Comparison of ENCODE assay signal across 14 cellular contexts in the genomic region with DNA sequence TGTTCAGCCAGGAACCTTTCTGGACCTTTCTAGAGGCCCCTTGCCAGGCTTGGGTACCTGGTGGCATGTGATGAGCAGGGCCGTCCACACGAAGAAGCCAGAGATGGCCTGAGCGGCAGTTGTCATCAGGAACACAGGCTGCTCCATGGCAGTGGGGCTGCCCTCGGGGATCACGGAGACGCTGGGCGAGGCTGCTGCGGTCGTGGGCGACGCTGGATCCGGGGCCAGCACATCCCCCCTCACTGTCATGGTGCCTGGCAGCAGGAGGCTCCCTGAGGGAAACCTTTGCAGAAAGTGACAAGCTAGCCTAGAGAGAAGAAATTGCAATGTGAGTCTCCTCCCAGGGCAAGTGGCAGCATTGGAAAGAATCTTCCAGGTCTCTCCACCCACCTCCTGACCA.
"Had no signal": no experiment of that assay in that cellular context is flagged by ENCODE, and none has a peak within 500 bp of the region (broad histone marks: within the 10 kb centered on the region; RNA-seq: fewer than 3 reads in every experiment).

No MANE protein-coding gene starts in this region.

- H3K27ac Mint-ChIP-seq: T-helper 2 cell treated with Interferon-gamma antibody and Interleukin-4, amounts not matched to agents 5 μg/mL and 100 μg/mL, for 36 hours had no signal

- H3K4me1 ChIP-seq: right lobe of liver had no signal

- H3K9me3 ChIP-seq: colonic mucosa, gastroesophageal sphincter, right lobe of liver had no signal

- H3K4me3 ChIP-seq: colonic mucosa, gastroesophageal sphincter, right lobe of liver had no signal

- H3K4me3 Mint-ChIP-seq: activated T-cell treated with anti-CD3 and anti-CD28 coated beads, Interleukin-2, amount 50 U/mL, for 4 hours; T-helper 2 cell treated with Interferon-gamma antibody and Interleukin-4, amounts not matched to agents 5 μg/mL and 100 μg/mL, for 36 hours had no signal

- H3K27me3 Mint-ChIP-seq: naive B cell had no signal

- H3K27ac ChIP-seq: colonic mucosa had no signal

- DNase-seq: activated CD4-positive, alpha-beta T cell treated with anti-CD3 and anti-CD28 coated beads, Interleukin-2, amount 50 U/mL, for 48 hours; activated effector memory CD4-positive, alpha-beta T cell treated with anti-CD3 and anti-CD28 coated beads, Interleukin-2, amount 50 U/mL, for 16 hours; activated T-cell treated with anti-CD3 and anti-CD28 coated beads, Interleukin-2, amount 50 U/mL, for 4 hours; amniotic stem cell; colonic mucosa; effector CD8-positive, alpha-beta T cell; hippocampal formation; naive B cell; right lobe of liver; stimulated activated CD4-positive, alpha-beta T cell treated with anti-CD3 and anti-CD28 coated beads, Interleukin-12 subunit alpha, Interleukin-12 subunit beta, amount 100 ng/mL, for 4 hours; stimulated activated naive CD4-positive, alpha-beta T cell had no signal

- H3K36me3 ChIP-seq: colonic mucosa had no signal

- H3K9me3 Mint-ChIP-seq: activated naive CD4-positive, alpha-beta T cell treated with anti-CD3 and anti-CD28 coated beads, Interleukin-2, amount 50 U/mL, for 72 hours; activated T-cell treated with anti-CD3 and anti-CD28 coated beads, Interleukin-2, amount 50 U/mL, for 4 hours; T-helper 2 cell treated with Interferon-gamma antibody and Interleukin-4, amounts not matched to agents 5 μg/mL and 100 μg/mL, for 36 hours had no signal

- H3K27me3 ChIP-seq: colonic mucosa, gastroesophageal sphincter, right lobe of liver had no signal
